Comparison of ENCODE assay signal across 19 cellular contexts in genomic region chr15:92377083-92377789, GRCh38. TPM values are rescaled to one million over a fixed set of nuclear protein-coding genes. Genes with fewer than 3 reads are reported as not detected.
A peak's percentile ranks its signal among the peaks of the same experiment; 100 is the strongest.
DNase-seq lines count a peak whose midpoint lies in the region; ATAC-seq and TF ChIP-seq lines count a peak whose summit lies in the region.
"Had no signal": no experiment of that assay in that cellular context is flagged by ENCODE, and none has a peak within 500 bp of the region (broad histone marks: within the 10 kb centered on the region; RNA-seq: fewer than 3 reads in every experiment).

No MANE protein-coding gene starts in this region.

- no peaks in the 10 kb centered on the region for H3K27me3 ChIP-seq in MG63
- no peaks in the 10 kb centered on the region for H3K27me3 ChIP-seq in mammary epithelial cell (ENCODE audit: insufficient read depth, low read length)
- H3K27me3 ChIP-seq: ascending aorta, vagina had no signal

- H3K36me3 Mint-ChIP-seq in progenitor cell of endocrine pancreas (ENCODE audit: insufficient read depth) (no peaks in the 10 kb centered on the region), WTC11 (peaks cover 6% of the 10 kb centered on the region; the same call in 1 of the 2 replicates)
- H3K36me3 Mint-ChIP-seq: mesothelial cell of epicardium had no signal

- H3K9me3 Mint-ChIP-seq in progenitor cell of endocrine pancreas (ENCODE audit: low read depth) (no peaks in the 10 kb centered on the region), WTC11 (peaks cover 26% of the 10 kb centered on the region)
- H3K9me3 Mint-ChIP-seq: H9; stimulated activated naive CD8-positive, alpha-beta T cell treated with anti-CD3 and anti-CD28 coated beads, Interleukin-15, amount 100 ng/mL, for 72 hours had no signal

- H4K20me1 ChIP-seq in mammary epithelial cell (ENCODE audit: insufficient read depth, low read length): no peaks in the 10 kb centered on the region

- H3K4me3 Mint-ChIP-seq in progenitor cell of endocrine pancreas (ENCODE audit: low read depth) (no peak overlapping the region), WTC11 (no peak overlapping the region)
- H3K4me3 Mint-ChIP-seq: H9; mesothelial cell of epicardium; stimulated activated naive CD8-positive, alpha-beta T cell treated with anti-CD3 and anti-CD28 coated beads, Interleukin-15, amount 100 ng/mL, for 72 hours had no signal

- no peak for TF ChIP-seq POLR2A in lower leg skin (IDR thresholded peaks at IDR 0.05)

- no peaks in the 10 kb centered on the region for H3K79me2 ChIP-seq in mammary epithelial cell (ENCODE audit: insufficient read depth, low read length)

- no peaks in the 10 kb centered on the region; the same call in 1 of the 2 replicates for H3K9me3 ChIP-seq in MG63
- peaks cover 2% of the 10 kb centered on the region for H3K9me3 ChIP-seq in mammary epithelial cell (replicated peaks; ENCODE audit: insufficient read depth, low read length)
- H3K9me3 ChIP-seq: ascending aorta, vagina had no signal

- H3K27ac Mint-ChIP-seq in progenitor cell of endocrine pancreas (no peak overlapping the region), WTC11 (no peak overlapping the region)
- H3K27ac Mint-ChIP-seq: H9; mesothelial cell of epicardium; stimulated activated naive CD8-positive, alpha-beta T cell treated with anti-CD3 and anti-CD28 coated beads, Interleukin-15, amount 100 ng/mL, for 72 hours had no signal

- H3K27me3 Mint-ChIP-seq in progenitor cell of endocrine pancreas (peaks cover 35% of the 10 kb centered on the region), WTC11 (ENCODE audit: low read depth) (peaks cover 8% of the 10 kb centered on the region; the same call in 1 of the 2 replicates)

- BruUV-seq in mammary epithelial cell (replicated peaks; lab: Mats Ljungman, UMichigan): no TSS peak

- H3K27ac ChIP-seq in mammary epithelial cell (ENCODE audit: insufficient read depth, low read depth, low read length): no peak overlapping the region
- H3K27ac ChIP-seq: ascending aorta, spleen, vagina had no signal

- H2AFZ ChIP-seq in mammary epithelial cell (ENCODE audit: low read depth, low read length): peak overlapping the region; percentile 56

- dilution Hi-C loops in mammary epithelial cell (cut with HindIII; ENCODE audit: low sequenced_read_pairs): no loop called here

- in situ Hi-C loops in mammary epithelial cell (cut with MboI; ENCODE audit: low sequenced_read_pairs in 2 of 2): no loop called here

- peaks cover 32% of the 10 kb centered on the region for H3K4me1 ChIP-seq in mammary epithelial cell (ENCODE audit: insufficient read depth, low read length)
- H3K4me1 ChIP-seq: ascending aorta, spleen, vagina had no signal

- H3K4me2 ChIP-seq in mammary epithelial cell (ENCODE audit: insufficient read depth, low read depth, low read length): no peak overlapping the region

- no peak for ATAC-seq in WTC11
- ATAC-seq: stimulated activated naive CD8-positive, alpha-beta T cell treated with anti-CD3 and anti-CD28 coated beads, Interleukin-15, amount 100 ng/mL, for 72 hours had no signal

- POLR2A ChIA-PET in WTC11 (lab: Charles Lee): interaction anchor here (0.7 kb wide), 2 partner anchors 17 to 1906 kb away, joined by 3 to 8 read pairs; no protein-coding TSS in a partner anchor

- CTCF ChIA-PET in mammary epithelial cell (lab: Charles Lee; ENCODE audit: low non-redundant PET): no interaction called here
- CTCF ChIA-PET in WTC11 (lab: Charles Lee): interaction anchor here (0.7 to 1.5 kb wide), 3 partner anchors 14 to 213 kb away, joined by 3 to 4 read pairs (median 3); no protein-coding TSS in a partner anchor

- H3K36me3 ChIP-seq in MG63 (no peaks in the 10 kb centered on the region), mammary epithelial cell (ENCODE audit: insufficient read depth, low read length) (no peaks in the 10 kb centered on the region)
- H3K36me3 ChIP-seq: ascending aorta, spleen, vagina had no signal

- peak; percentile 51 for DNase-seq in AG10803 (ENCODE audit: low read depth)
- peak; percentile 55 for DNase-seq in MG63
- peak; percentile 60 for DNase-seq in mammary epithelial cell
- peak; percentile 15 for DNase-seq in kidney tubule cell (ENCODE audit: low spot score)
- DNase-seq in progenitor cell of endocrine pancreas (ENCODE audit: low spot score, unreplicated experiment): no peak
- DNase-seq in lower leg skin (ENCODE audit: low spot score in 2 of 2): no peak
- DNase-seq in WTC11 (ENCODE audit: low spot score): no peak
- no peak for DNase-seq in germinal center (ENCODE audit: low spot score)
- DNase-seq: activated CD8-positive, alpha-beta memory T cell treated with anti-CD3 and anti-CD28 coated beads for 24 hours; activated gamma-delta T cell; H9; Karpas-422; NCI-H187 treated with DMSO at 0.1 percent for 48 hours; spleen; stimulated activated naive CD8-positive, alpha-beta T cell treated with anti-CD3 and anti-CD28 coated beads, Interleukin-15, amount 100 ng/mL, for 72 hours had no signal

- intact Hi-C loops in mammary epithelial cell (cut with micrococcal nuclease): no loop called here
- intact Hi-C loops in lower leg skin (cut with DNase I; ENCODE audit: low total_unique reads): no loop called here

- no peaks in the 10 kb centered on the region for H3K4me1 Mint-ChIP-seq in progenitor cell of endocrine pancreas (ENCODE audit: low read depth)
- H3K4me1 Mint-ChIP-seq in WTC11: no peaks in the 10 kb centered on the region
- H3K4me1 Mint-ChIP-seq: stimulated activated naive CD8-positive, alpha-beta T cell treated with anti-CD3 and anti-CD28 coated beads, Interleukin-15, amount 100 ng/mL, for 72 hours had no signal

- H3K4me3 ChIP-seq in AG10803 (ENCODE audit: low read length) (no peak overlapping the region), MG63 (no peak overlapping the region), mammary epithelial cell (replicated peaks in 1 of 3; ENCODE audit: insufficient read depth in 1 of 3, low read depth in 2 of 3, low read length in 3 of 3) (no peak overlapping the region), lower leg skin (ENCODE audit: low read depth, poor library complexity, severe bottlenecking) (no peak overlapping the region)
- H3K4me3 ChIP-seq: ascending aorta, spleen, vagina had no signal

- 12% methylated on average over 9 of the region's 10 CpGs for WGBS in mammary epithelial cell (ENCODE audit: low coverage, missing lambda C conversion rate)
- WGBS in lower leg skin, 2 donors: 50 to 60% methylated on average over 10 of the region's 10 CpGs

- TF ChIP-seq CTCF in AG10803 (conservative IDR thresholded peaks at IDR 0.05; ENCODE audit: low read length) (peak; percentile 23; the same call in 1 of the 2 replicates), mammary epithelial cell (conservative IDR thresholded peaks at IDR 0.05 in 1 of 2, IDR thresholded peaks at IDR 0.05 in 1 of 2; ENCODE audit: extremely low read depth in 1 of 2, insufficient read depth in 1 of 2, low read depth in 1 of 2, low read length in 2 of 2) (peak in 1 of 2 donors; percentile 16), progenitor cell of endocrine pancreas (IDR thresholded peaks at IDR 0.05; ENCODE audit: unreplicated experiment) (no peak), lower leg skin (IDR thresholded peaks at IDR 0.05) (no peak), WTC11 (IDR thresholded peaks at IDR 0.05) (no peak)

- H3K9ac ChIP-seq in mammary epithelial cell (ENCODE audit: insufficient read depth, low read length): no peak overlapping the region

TF ChIP-seq in WTC11, 78 proteins besides CTCF, POLR2A, EP300 and RAD21:
- no peak for TF ChIP-seq ATF2 (CRISPR knock-in tag; IDR thresholded peaks at IDR 0.05; ENCODE audit: borderline replicate concordance, low read depth)
TF ChIP-seq in WTC11: peak in this region for 0.

RNA-seq across cellular contexts. Expression of gene ST8SIA2, which starts 16.4 kb away (rescaled TPM):
- total RNA-seq in MG63 (2014; rRNA removed; shearing (Covaris generic); ENCODE audit: low replicate concordance): not detected in 2 replicates
- total RNA-seq in mammary epithelial cell (1 to 10 TPM; 2.4 to 4.8 TPM), progenitor cell of endocrine pancreas (19.0 and 19.7 TPM in 2 replicates), lower leg skin (under 1 TPM in 1 of 4 donors, not detected in 3; 0.06 TPM), WTC11 (2021) (1.8 to 2.9 TPM (median 2.2 TPM) in 3 replicates)
- 0.42 TPM for polyA plus RNA-seq in mammary epithelial cell
- not detected for polyA minus RNA-seq in mammary epithelial cell
- total RNA-seq: ascending aorta, omental fat pad, spleen, vagina had no signal
- polyA plus RNA-seq: spleen had no signal

Comparison
In these comparisons a context has a peak if more than half of its experiments do, and no peak if none do; other contexts are left out.
1. DNase-seq: peak in AG10803 (single experiment), MG63 (single experiment), mammary epithelial cell (single experiment) and kidney tubule cell (single experiment); none in progenitor cell of endocrine pancreas (single experiment), lower leg skin (0 of 2), WTC11 (single experiment) and germinal center (single experiment).